8 cellular contexts compared by ENCODE assay signal in genomic region chr2:100730290-100730868, GRCh38.
DNase-seq lines count a peak whose midpoint lies in the region; ATAC-seq and TF ChIP-seq lines count a peak whose summit lies in the region.

No MANE protein-coding gene starts in this region.

- H3K79me2 ChIP-seq in Loucy (ENCODE audit: insufficient read depth, low read length): no peaks in the 10 kb centered on the region

- H4K20me1 ChIP-seq in Loucy (ENCODE audit: insufficient read depth, low read length, poor library complexity, severe bottlenecking): no peaks in the 10 kb centered on the region

- intact Hi-C loops in psoas muscle (cut with DNase I): loop anchor here in 1 of 2 donors (1.0 kb wide), 1 partner anchor 255 kb away; no protein-coding TSS in a partner anchor

- H3K36me3 ChIP-seq in Loucy (ENCODE audit: insufficient read depth, low read length): no peaks in the 10 kb centered on the region
- H3K36me3 ChIP-seq in psoas muscle (ENCODE audit: insufficient read depth in 1 of 2, low read depth in 1 of 2): no peaks in the 10 kb centered on the region

- H2AFZ ChIP-seq in Loucy (ENCODE audit: low read length): no peak overlapping the region

- TF ChIP-seq CTCF in Loucy (conservative IDR thresholded peaks at IDR 0.05; ENCODE audit: low read length): peak; percentile 54
- TF ChIP-seq CTCF in psoas muscle (IDR thresholded peaks at IDR 0.05): peak; percentile 59

- no peak overlapping the region for H3K27ac ChIP-seq in psoas muscle

- no peak overlapping the region for H3K9ac ChIP-seq in Loucy (ENCODE audit: low read depth, low read length, poor library complexity, severe bottlenecking)

- H3K4me1 ChIP-seq in Loucy (ENCODE audit: insufficient read depth, low read length, poor library complexity, severe bottlenecking): no peaks in the 10 kb centered on the region
- peaks cover 4% of the 10 kb centered on the region for H3K4me1 ChIP-seq in psoas muscle

- H3K4me2 ChIP-seq in Loucy (ENCODE audit: low read depth, low read length, poor library complexity, severe bottlenecking): no peak overlapping the region

- H3K27me3 ChIP-seq in Loucy (ENCODE audit: insufficient read depth, low read length, poor library complexity, severe bottlenecking) (no peaks in the 10 kb centered on the region), psoas muscle (ENCODE audit: insufficient read depth in 3 of 3, low read length in 2 of 3) (no peaks in the 10 kb centered on the region)

- H3K9me3 ChIP-seq in Loucy (ENCODE audit: insufficient read depth, low read depth, low read length) (peaks cover 6% of the 10 kb centered on the region; the same call in 1 of the 2 replicates), psoas muscle (no peaks in the 10 kb centered on the region)

- H3K4me3 ChIP-seq in Loucy (ENCODE audit: low read length, poor library complexity, severe bottlenecking): no peak overlapping the region
- no peak overlapping the region for H3K4me3 ChIP-seq in psoas muscle

- ATAC-seq in psoas muscle: peak; percentile 51 to 80 (median 62)
- ATAC-seq in HG02678 (IDR thresholded peaks at IDR 0.05; ENCODE audit: unreplicated experiment): no peak
- no peak for ATAC-seq in GM21786 (IDR thresholded peaks at IDR 0.05; ENCODE audit: unreplicated experiment)

- DNase-seq in DMS53 (lab: John Stamatoyannopoulos, UW) (peak; percentile 85), fibroblast of gingiva (ENCODE audit: low read depth) (peak; percentile 71), psoas muscle (peak; percentile 63 to 68), pons (ENCODE audit: low spot score) (no peak)
- peak; percentile 29 to 34 for DNase-seq in activated CD4-positive, alpha-beta T cell treated with anti-CD3 and anti-CD28 coated beads, Interleukin-2, amount 50 U/mL, for 4 hours

- no peaks in the 10 kb centered on the region for H3F3A ChIP-seq in Loucy (ENCODE audit: low read depth)

- no peaks in the 10 kb centered on the region for H3K9me2 ChIP-seq in Loucy (replicated peaks; ENCODE audit: low read depth, low read length)

- 69 to 71% (median 69%) methylated on average over 5 to 6 of the region's 6 CpGs for WGBS in psoas muscle, 3 donors

Comparison
In these comparisons a context has a peak if more than half of its experiments do, and no peak if none do; other contexts are left out.
1. ATAC-seq: peak in psoas muscle (4 of 4); none in HG02678 (single experiment) and GM21786 (single experiment).